ENCODE assay signal across 17 cellular contexts in genomic region chr5:149011731-149012130, GRCh38. TPM values are rescaled to one million over a fixed set of nuclear protein-coding genes. Genes with fewer than 3 reads are reported as not detected.
A peak's percentile ranks its signal among the peaks of the same experiment; 100 is the strongest.
DNase-seq lines count a peak whose midpoint lies in the region; ATAC-seq and TF ChIP-seq lines count a peak whose summit lies in the region.
"Had no signal": no experiment of that assay in that cellular context is flagged by ENCODE, and none has a peak within 500 bp of the region (broad histone marks: within the 10 kb centered on the region; RNA-seq: fewer than 3 reads in every experiment).

No MANE protein-coding gene starts in this region.

- TF ChIP-seq CTCF in Calu3 (IDR thresholded peaks at IDR 0.05; ENCODE audit: unreplicated experiment), result no peak
- no peak for TF ChIP-seq CTCF in IMR-90 (conservative IDR thresholded peaks at IDR 0.05; ENCODE audit: low read depth, low read length)
- no peak for TF ChIP-seq CTCF in dorsolateral prefrontal cortex (IDR thresholded peaks at IDR 0.05 in 54 of 56, conservative IDR thresholded peaks at IDR 0.05 in 2 of 56; ENCODE audit: low read depth in 1 of 56, partially characterized antibody in 56 of 56)
- TF ChIP-seq CTCF in Caco-2 (IDR thresholded peaks at IDR 0.05; ENCODE audit: insufficient read depth in 1 of 2, low read depth in 1 of 2, low read length in 1 of 2, severe bottlenecking in 1 of 2, unreplicated experiment in 1 of 2), result no peak
- no peak for TF ChIP-seq CTCF in MM.1S (IDR thresholded peaks at IDR 0.05; ENCODE audit: low read length)

- no peak overlapping the region for H2BK15ac ChIP-seq in IMR-90 (ENCODE audit: low read depth, low read length)

- no peak overlapping the region for H2AK5ac ChIP-seq in IMR-90 (ENCODE audit: low read depth, low read length)

- peaks cover 15% of the 10 kb centered on the region for H3K36me3 Mint-ChIP-seq in Calu3 (ENCODE audit: insufficient read depth, unreplicated experiment)
- no peaks in the 10 kb centered on the region for H3K36me3 Mint-ChIP-seq in Caco-2 (ENCODE audit: insufficient read depth, unreplicated experiment)
- H3K36me3 Mint-ChIP-seq: IgD-negative memory B cell had no signal

- H3K9ac ChIP-seq in IMR-90 (ENCODE audit: low read depth, low read length) (no peak overlapping the region), MM.1S (ENCODE audit: low read length) (no peak overlapping the region)

- H3K9me3 Mint-ChIP-seq in Calu3 (ENCODE audit: low read depth, unreplicated experiment), result no peaks in the 10 kb centered on the region
- no peaks in the 10 kb centered on the region for H3K9me3 Mint-ChIP-seq in Caco-2 (ENCODE audit: unreplicated experiment)
- H3K9me3 Mint-ChIP-seq: CD4-positive, alpha-beta T cell; H9; IgD-negative memory B cell had no signal

- no peak overlapping the region for H2BK20ac ChIP-seq in IMR-90 (ENCODE audit: low read depth, low read length)

- H2BK120ac ChIP-seq in IMR-90 (ENCODE audit: low read depth, low read length), result no peak overlapping the region

- no peaks in the 10 kb centered on the region for H3K9me1 ChIP-seq in IMR-90 (ENCODE audit: insufficient read depth, low read length)

- POLR2A ChIA-PET in IMR-90 (lab: Charles Lee; ENCODE audit: unreplicated experiment), result no interaction called here
- POLR2A ChIA-PET in Caco-2 (lab: Charles Lee), result no interaction called here

- BruUV-seq in Calu3 (replicated peaks; lab: Mats Ljungman, UMichigan) (no TSS peak), IMR-90 (replicated peaks; lab: Mats Ljungman, UMichigan) (no TSS peak), Caco-2 (replicated peaks; lab: Mats Ljungman, UMichigan) (no TSS peak)

- H3K4me2 ChIP-seq in IMR-90 (ENCODE audit: low read depth, low read length), result no peak overlapping the region
- no peak overlapping the region for H3K4me2 ChIP-seq in MM.1S (ENCODE audit: low read depth, low read length)

- no peak overlapping the region for H3K4ac ChIP-seq in IMR-90 (ENCODE audit: low read depth, low read length)

- no peaks in the 10 kb centered on the region for H3K79me1 ChIP-seq in IMR-90 (ENCODE audit: low read depth in 1 of 2, low read length in 2 of 2)

- H3K56ac ChIP-seq in IMR-90 (ENCODE audit: extremely low read depth, insufficient read depth, low read length), result no peak overlapping the region

- TF ChIP-seq POLR2A in IMR-90 (IDR thresholded peaks at IDR 0.05; ENCODE audit: low read depth, low read length), result no peak

- H3K27me3 Mint-ChIP-seq in Calu3 (ENCODE audit: unreplicated experiment) (no peaks in the 10 kb centered on the region), Caco-2 (ENCODE audit: insufficient read depth, unreplicated experiment) (no peaks in the 10 kb centered on the region)
- H3K27me3 Mint-ChIP-seq: CD4-positive, alpha-beta T cell; IgD-negative memory B cell had no signal

- H4K5ac ChIP-seq in IMR-90 (ENCODE audit: low read depth, low read length), result no peak overlapping the region

- H3K9me3 ChIP-seq in IMR-90 (ENCODE audit: control insufficient read depth, insufficient read depth, low read length), result no peaks in the 10 kb centered on the region
- H3K9me3 ChIP-seq in Caco-2, result no peaks in the 10 kb centered on the region
- H3K9me3 ChIP-seq in MM.1S (replicated peaks; ENCODE audit: insufficient read depth, low read length), result no peaks in the 10 kb centered on the region

- DNase-seq in Calu3, result no peak
- DNase-seq in IMR-90, result no peak
- DNase-seq in dorsolateral prefrontal cortex, result no peak
- DNase-seq in Caco-2, result no peak
- DNase-seq in NCI-H345 (lab: John Stamatoyannopoulos, UW), result no peak
- DNase-seq in MM.1S, result no peak
- DNase-seq: AML-193; CD4-positive, alpha-beta T cell; DMS79 treated with DMSO at 0.1 percent for 48 hours; GF-D8; KG1 had no signal

- dilution Hi-C loops in IMR-90 (cut with HindIII; ENCODE audit: low sequenced_read_pairs, unreplicated experiment), result no loop called here

- H2AFZ ChIP-seq in IMR-90 (replicated peaks; ENCODE audit: low read length, poor library complexity) (no peak overlapping the region), MM.1S (ENCODE audit: low read length) (no peak overlapping the region)

- H3K4me3 ChIP-seq in IMR-90 (ENCODE audit: insufficient read depth, low read depth, low read length) (no peak overlapping the region), dorsolateral prefrontal cortex (no peak overlapping the region), Caco-2 (ENCODE audit: low read depth, low read length) (no peak overlapping the region), MM.1S (ENCODE audit: low read length) (no peak overlapping the region)

- H2BK5ac ChIP-seq in IMR-90 (ENCODE audit: low read depth, low read length, poor library complexity, severe bottlenecking), result no peak overlapping the region

- H3K27ac ChIP-seq in IMR-90 (ENCODE audit: insufficient read depth, low read length) (no peak overlapping the region), angular gyrus (ENCODE audit: low read depth, low read length) (peak overlapping the region; percentile 50), dorsolateral prefrontal cortex (peak overlapping the region in 47 of 59 donors; percentile 1 to 87 (median 68)), MM.1S (ENCODE audit: low read length) (no peak overlapping the region)
- H3K27ac ChIP-seq: C4-2B, HL-60 had no signal

- H3K4me1 ChIP-seq in IMR-90 (ENCODE audit: control insufficient read depth, insufficient read depth, low read length), result peaks cover 4% of the 10 kb centered on the region
- no peaks in the 10 kb centered on the region for H3K4me1 ChIP-seq in Caco-2
- peaks cover 15% of the 10 kb centered on the region for H3K4me1 ChIP-seq in MM.1S (ENCODE audit: low read length)

- H3K23ac ChIP-seq in IMR-90 (ENCODE audit: low read depth, low read length), result no peak overlapping the region

- H2AK9ac ChIP-seq in IMR-90 (replicated peaks; ENCODE audit: low read depth, low read length, poor library complexity), result no peak overlapping the region

- H3K79me2 ChIP-seq in MM.1S (ENCODE audit: low read length), result no peaks in the 10 kb centered on the region

- no peak overlapping the region for H4K91ac ChIP-seq in IMR-90 (ENCODE audit: insufficient read depth, low read depth, low read length)

- no peak overlapping the region for H3K18ac ChIP-seq in IMR-90 (ENCODE audit: low read depth, low read length)

- intact Hi-C loops in Calu3 (cut with micrococcal nuclease; ENCODE audit: unreplicated experiment) (no loop called here), IMR-90 (cut with micrococcal nuclease) (no loop called here), dorsolateral prefrontal cortex (cut with DNase I) (no loop called here), Caco-2 (cut with micrococcal nuclease; ENCODE audit: unreplicated experiment) (no loop called here)

- no peaks in the 10 kb centered on the region for H3K36me3 ChIP-seq in IMR-90 (ENCODE audit: control insufficient read depth, insufficient read depth, low read length)
- H3K36me3 ChIP-seq in Caco-2 (ENCODE audit: control insufficient read depth, insufficient read depth, low read length), result no peaks in the 10 kb centered on the region
- H3K36me3 ChIP-seq in MM.1S (replicated peaks; ENCODE audit: insufficient read depth, low read length), result no peaks in the 10 kb centered on the region

- no peaks in the 10 kb centered on the region for H3K27me3 ChIP-seq in IMR-90 (ENCODE audit: control insufficient read depth, insufficient read depth, low read length)
- peaks cover 0 to 4% (median 0%) of the 10 kb centered on the region in 45 donors for H3K27me3 ChIP-seq in dorsolateral prefrontal cortex
- H3K27me3 ChIP-seq in Caco-2 (replicated peaks; ENCODE audit: control insufficient read depth, insufficient read depth, low read length), result no peaks in the 10 kb centered on the region
- H3K27me3 ChIP-seq in MM.1S (replicated peaks; ENCODE audit: insufficient read depth, low read length), result no peaks in the 10 kb centered on the region

- peak overlapping the region; percentile 80 for H3K27ac Mint-ChIP-seq in Calu3 (ENCODE audit: unreplicated experiment)
- no peak overlapping the region for H3K27ac Mint-ChIP-seq in Caco-2 (ENCODE audit: unreplicated experiment)
- H3K27ac Mint-ChIP-seq: CD4-positive, alpha-beta T cell; IgD-negative memory B cell had no signal

- no CpG with 5 or more reads among the region's 2 CpGs for WGBS in IMR-90 (ENCODE audit: extremely low coverage in 2 of 2, insufficient read length in 1 of 2), 2 experiments

- H4K20me1 ChIP-seq in IMR-90 (ENCODE audit: insufficient read depth, low read length) (no peaks in the 10 kb centered on the region), MM.1S (ENCODE audit: insufficient read depth, low read length) (no peaks in the 10 kb centered on the region)

- H3K14ac ChIP-seq in IMR-90 (replicated peaks; ENCODE audit: low read depth, low read length), result no peak overlapping the region

- H3K9me2 ChIP-seq in MM.1S (replicated peaks; ENCODE audit: insufficient read depth, low read length), result no peaks in the 10 kb centered on the region

- CTCF ChIA-PET in Calu3 (lab: Charles Lee) (interaction anchor here (0.9 to 2.4 kb wide), 2 partner anchors 13 to 23 kb away, joined by 3 to 6 read pairs; no protein-coding TSS in a partner anchor), IMR-90 (lab: Yijun Ruan, JAX) (no interaction called here), Caco-2 (lab: Charles Lee) (no interaction called here)

- no peak overlapping the region for H3K4me3 Mint-ChIP-seq in Calu3 (ENCODE audit: low read depth, unreplicated experiment)
- H3K4me3 Mint-ChIP-seq in Caco-2 (ENCODE audit: unreplicated experiment), result no peak overlapping the region
- H3K4me3 Mint-ChIP-seq: CD4-positive, alpha-beta T cell; H9; IgD-negative memory B cell had no signal

- in situ Hi-C loops in IMR-90 (cut with MboI; ENCODE audit: low sequenced_read_pairs), result no loop called here

- H3F3A ChIP-seq in MM.1S (ENCODE audit: insufficient read depth, low read length), result peaks cover 14% of the 10 kb centered on the region

- peaks cover 23% of the 10 kb centered on the region for H3K4me1 Mint-ChIP-seq in Calu3 (ENCODE audit: low read depth, unreplicated experiment)
- H3K4me1 Mint-ChIP-seq in Caco-2 (ENCODE audit: low read depth, unreplicated experiment), result no peaks in the 10 kb centered on the region
- H3K4me1 Mint-ChIP-seq: H9, IgD-negative memory B cell had no signal

- ATAC-seq in IMR-90 (ENCODE audit: low read depth) (no peak), HG03469 (IDR thresholded peaks at IDR 0.05; ENCODE audit: unreplicated experiment) (no peak)

- TF ChIP-seq RAD21 in IMR-90 (IDR thresholded peaks at IDR 0.05; ENCODE audit: low read length), result no peak

- no peak overlapping the region for H4K8ac ChIP-seq in IMR-90 (ENCODE audit: low read depth in 2 of 2, low read length in 2 of 2)

TF ChIP-seq in IMR-90, 13 proteins besides CTCF, POLR2A, EP300 and RAD21:
- TF ChIP-seq CHD1 (IDR thresholded peaks at IDR 0.05; ENCODE audit: low read depth, low read length) (no peak), NFE2L2 (IDR thresholded peaks at IDR 0.05; ENCODE audit: low read depth, low read length) (no peak), MAFK (IDR thresholded peaks at IDR 0.05; ENCODE audit: low read depth, low read length) (peak; percentile 89)

RNA-seq across cellular contexts. Expression of gene SH3TC2, which starts 51.1 kb away (rescaled TPM):
- total RNA-seq in Calu3 (2022) (54.6 and 60.3 TPM in 2 replicates), IMR-90 (2012; rRNA removed) (7.8 and 7.9 TPM in 2 replicates), dorsolateral prefrontal cortex (100 to 1,000 TPM in 11 of 120 experiments, 10 to 100 TPM in 105, 1 to 10 TPM in 4; 8.0 to 212 (median 45.8) TPM), Caco-2 (2022) (5.3 and 5.8 TPM in 2 replicates)
- polyA plus RNA-seq in IMR-90 (2012; rRNA removed), result 3.3 and 3.4 TPM in 2 replicates
- 1.2 and 1.4 TPM in 2 replicates for polyA plus RNA-seq in IMR-90 (2012; cell fraction: cytosol; rRNA removed)
- 6.8 and 7.3 TPM in 2 replicates for polyA plus RNA-seq in IMR-90 (2012; cell fraction: nucleus; rRNA removed; ENCODE audit: low replicate concordance)
- total RNA-seq: CD4-positive, alpha-beta T cell; H9 had no signal
- polyA plus RNA-seq: IgD-negative memory B cell had no signal

Comparison
In these comparisons a context has a peak if more than half of its experiments do, and no peak if none do; other contexts are left out.
1. H3K27ac ChIP-seq: peak in angular gyrus (single experiment) and dorsolateral prefrontal cortex (47 of 59); none in IMR-90 (single experiment) and MM.1S (single experiment).